In genomic region chr4:151658959-151659593, GRCh38 we compare ENCODE assay signal across 9 cellular contexts.
DNase-seq lines count a peak whose midpoint lies in the region; ATAC-seq and TF ChIP-seq lines count a peak whose summit lies in the region.
"Had no signal": no experiment of that assay in that cellular context is flagged by ENCODE, and none has a peak within 500 bp of the region (broad histone marks: within the 10 kb centered on the region; RNA-seq: fewer than 3 reads in every experiment).

No MANE protein-coding gene starts in this region.

- no peaks in the 10 kb centered on the region for H3K9me3 ChIP-seq in CD4-positive, CD25-positive, alpha-beta regulatory T cell (ENCODE audit: control insufficient read depth in 2 of 2, low read length in 2 of 2)
- no peaks in the 10 kb centered on the region for H3K9me3 ChIP-seq in body of pancreas
- H3K9me3 ChIP-seq in ascending aorta, result no peaks in the 10 kb centered on the region

- no peaks in the 10 kb centered on the region for H3K27me3 Mint-ChIP-seq in CD4-positive, CD25-positive, alpha-beta regulatory T cell
- H3K27me3 Mint-ChIP-seq in immature natural killer cell (ENCODE audit: low read depth in 3 of 3), result no peaks in the 10 kb centered on the region

- TF ChIP-seq CTCF in body of pancreas (IDR thresholded peaks at IDR 0.05), result no peak
- no peak for TF ChIP-seq CTCF in omental fat pad (IDR thresholded peaks at IDR 0.05)
- no peak for TF ChIP-seq CTCF in ascending aorta (IDR thresholded peaks at IDR 0.05)

- DNase-seq in CD4-positive, CD25-positive, alpha-beta regulatory T cell, result peak in 2 of 3 donors; percentile 11 to 47
- DNase-seq in body of pancreas (no peak), omental fat pad (ENCODE audit: low spot score) (no peak), AML-193 (lab: John Stamatoyannopoulos, UW) (no peak), immature natural killer cell (no peak), Right ventricle myocardium superior (no peak), ascending aorta (ENCODE audit: low spot score in 2 of 2) (no peak)

- no peaks in the 10 kb centered on the region for H3K36me3 ChIP-seq in CD4-positive, CD25-positive, alpha-beta regulatory T cell (ENCODE audit: control insufficient read depth, insufficient read depth, low read length)
- H3K36me3 ChIP-seq in body of pancreas (replicated peaks in 1 of 2; ENCODE audit: insufficient read depth in 1 of 2, low read depth in 2 of 2), result peaks cover 0 to 18% of the 10 kb centered on the region in 2 donors
- no peaks in the 10 kb centered on the region for H3K36me3 ChIP-seq in ascending aorta
- H3K36me3 ChIP-seq: cardiac muscle cell had no signal

- no peaks in the 10 kb centered on the region for H3K27me3 ChIP-seq in CD4-positive, CD25-positive, alpha-beta regulatory T cell (ENCODE audit: control insufficient read depth, insufficient read depth, low read length)
- H3K27me3 ChIP-seq in body of pancreas, result no peaks in the 10 kb centered on the region
- H3K27me3 ChIP-seq in ascending aorta, result no peaks in the 10 kb centered on the region
- H3K27me3 ChIP-seq: cardiac muscle cell had no signal

- no peak overlapping the region for H3K4me3 Mint-ChIP-seq in CD4-positive, CD25-positive, alpha-beta regulatory T cell
- no peak overlapping the region for H3K4me3 Mint-ChIP-seq in immature natural killer cell

- ATAC-seq in CD4-positive, CD25-positive, alpha-beta regulatory T cell (ENCODE audit: low read depth in 2 of 2), result peak in 1 of 2 donors; percentile 48
- ATAC-seq in HG03097 (IDR thresholded peaks at IDR 0.05; ENCODE audit: low FRiP score, unreplicated experiment) (peak; percentile 59), body of pancreas (peak; percentile 53), omental fat pad (ENCODE audit: low FRiP score) (peak; percentile 62), Right ventricle myocardium superior (ENCODE audit: poor library complexity) (no peak)

- peak overlapping the region in 2 of 3 donors; percentile 71 to 80 for H3K27ac Mint-ChIP-seq in CD4-positive, CD25-positive, alpha-beta regulatory T cell
- no peak overlapping the region for H3K27ac Mint-ChIP-seq in immature natural killer cell

- peaks cover 4% of the 10 kb centered on the region for H3K4me1 ChIP-seq in CD4-positive, CD25-positive, alpha-beta regulatory T cell (ENCODE audit: control insufficient read depth, insufficient read depth, low read length, poor library complexity, severe bottlenecking)
- H3K4me1 ChIP-seq in body of pancreas (no peaks in the 10 kb centered on the region), ascending aorta (no peaks in the 10 kb centered on the region)

- no peak overlapping the region for H3K4me3 ChIP-seq in CD4-positive, CD25-positive, alpha-beta regulatory T cell (ENCODE audit: low read depth, low read length)
- no peak overlapping the region for H3K4me3 ChIP-seq in body of pancreas
- no peak overlapping the region for H3K4me3 ChIP-seq in ascending aorta
- H3K4me3 ChIP-seq: cardiac muscle cell had no signal

- H3K36me3 Mint-ChIP-seq in CD4-positive, CD25-positive, alpha-beta regulatory T cell, result no peaks in the 10 kb centered on the region
- no peaks in the 10 kb centered on the region for H3K36me3 Mint-ChIP-seq in immature natural killer cell

- TF ChIP-seq POLR2A in body of pancreas (IDR thresholded peaks at IDR 0.05), result no peak

- peaks cover 0 to 1% (median 0%) of the 10 kb centered on the region in 7 donors for H3K9me3 Mint-ChIP-seq in CD4-positive, CD25-positive, alpha-beta regulatory T cell
- H3K9me3 Mint-ChIP-seq in immature natural killer cell, result no peaks in the 10 kb centered on the region

- H3K27ac ChIP-seq in CD4-positive, CD25-positive, alpha-beta regulatory T cell (ENCODE audit: insufficient read depth, low read length, poor library complexity, severe bottlenecking), result no peak overlapping the region
- H3K27ac ChIP-seq in body of pancreas (no peak overlapping the region), ascending aorta (peak overlapping the region in 1 of 2 donors; percentile 12)
- H3K27ac ChIP-seq: cardiac muscle cell had no signal

- peaks cover 3 to 16% (median 8%) of the 10 kb centered on the region in 4 donors for H3K4me1 Mint-ChIP-seq in CD4-positive, CD25-positive, alpha-beta regulatory T cell
- no peaks in the 10 kb centered on the region for H3K4me1 Mint-ChIP-seq in immature natural killer cell

- intact Hi-C loops in body of pancreas (cut with DNase I), result no loop called here
- intact Hi-C loops in Right ventricle myocardium superior (cut with DNase I), result no loop called here
- intact Hi-C loops in ascending aorta (cut with DNase I), result no loop called here

Comparison
In these comparisons a context has a peak if more than half of its experiments do, and no peak if none do; other contexts are left out.
1. DNase-seq: peak in CD4-positive, CD25-positive, alpha-beta regulatory T cell (2 of 3); none in body of pancreas (0 of 4), omental fat pad (single experiment), AML-193 (0 of 2), immature natural killer cell (0 of 3), Right ventricle myocardium superior (single experiment) and ascending aorta (0 of 2).
2. H3K27ac Mint-ChIP-seq: peak in CD4-positive, CD25-positive, alpha-beta regulatory T cell (2 of 3); none in immature natural killer cell (0 of 6).